8 cellular contexts compared by ENCODE assay signal in the genomic region with DNA sequence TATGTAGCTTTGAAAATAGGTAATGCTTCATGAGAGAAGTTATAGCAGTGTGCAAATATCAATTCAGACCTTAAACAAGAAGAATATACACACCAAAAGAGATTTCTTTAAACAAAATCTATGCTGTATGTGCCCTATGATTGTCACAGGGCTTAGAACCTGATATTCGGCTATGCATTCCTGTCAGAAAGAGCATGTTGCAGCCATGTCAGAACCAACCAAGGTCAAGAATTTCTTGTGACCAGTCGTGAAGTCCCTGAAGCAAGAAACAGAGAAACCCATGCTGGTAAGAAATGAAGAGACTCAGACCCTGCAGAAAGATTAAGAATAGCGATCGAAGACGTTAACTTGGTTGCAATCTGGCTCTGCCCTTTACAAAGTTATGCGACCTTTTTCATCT.
DNase-seq lines count a peak whose midpoint lies in the region; ATAC-seq and TF ChIP-seq lines count a peak whose summit lies in the region.

No MANE protein-coding gene starts in this region.

- peak overlapping the region; percentile 93 for H3K4me3 ChIP-seq in CD8-positive, alpha-beta T cell (ENCODE audit: low read depth, low read length)
- H3K4me3 ChIP-seq in MG63 (peak overlapping the region; percentile 65), coronary artery (peak overlapping the region; percentile 74)

- no peak overlapping the region for H3K27ac ChIP-seq in CD8-positive, alpha-beta T cell (ENCODE audit: low read depth, low read length)
- H3K27ac ChIP-seq in coronary artery, result peak overlapping the region; percentile 61 to 80

- peak overlapping the region; percentile 37 for H3K27ac Mint-ChIP-seq in CD8-positive, alpha-beta T cell
- H3K27ac Mint-ChIP-seq in nephron, result peak overlapping the region; percentile 85 to 96 (median 95)

- H3K4me1 Mint-ChIP-seq in CD8-positive, alpha-beta T cell (ENCODE audit: low read depth), result peaks cover 37% of the 10 kb centered on the region
- peaks cover 5% of the 10 kb centered on the region for H3K4me1 Mint-ChIP-seq in nephron

- no peaks in the 10 kb centered on the region for H3K27me3 Mint-ChIP-seq in CD8-positive, alpha-beta T cell (ENCODE audit: low read depth)
- H3K27me3 Mint-ChIP-seq in nephron (ENCODE audit: low read depth), result no peaks in the 10 kb centered on the region

- no peak for ATAC-seq in CD8-positive, alpha-beta T cell
- ATAC-seq in HG02623 (IDR thresholded peaks at IDR 0.05; ENCODE audit: unreplicated experiment), result no peak

- intact Hi-C loops in CD8-positive, alpha-beta T cell (cut with DNase I, micrococcal nuclease), result loop anchor here (2.0 to 10.0 kb wide), 5 partner anchors 193 to 1973 kb away; partner anchors contain the start of genes LAS1L (in 2 of the 2), SPIN4 (in 1 of the 2) and ZC4H2 (in 1 of the 2)

- TF ChIP-seq CTCF in CD8-positive, alpha-beta T cell (IDR thresholded peaks at IDR 0.05), result no peak
- no peak for TF ChIP-seq CTCF in coronary artery (IDR thresholded peaks at IDR 0.05)
- no peak for TF ChIP-seq CTCF in nephron (IDR thresholded peaks at IDR 0.05; ENCODE audit: unreplicated experiment in 3 of 3)
- no peak for TF ChIP-seq CTCF in GM13976 (IDR thresholded peaks at IDR 0.05; ENCODE audit: borderline replicate concordance, control extremely low read depth, extremely low read depth, insufficient read depth, missing control alignments)

- no peaks in the 10 kb centered on the region for H3K27me3 ChIP-seq in CD8-positive, alpha-beta T cell (ENCODE audit: insufficient read depth, low read length)
- H3K27me3 ChIP-seq in MG63, result no peaks in the 10 kb centered on the region

- POLR2A ChIA-PET in CD8-positive, alpha-beta T cell (lab: Charles Lee), result interaction anchor here (0.6 kb wide), 1 partner anchor 994 kb away, joined by 5 read pairs; no protein-coding TSS in a partner anchor

- in situ Hi-C loops in GM13976 (cut with MboI; ENCODE audit: low sequenced_read_pairs, unreplicated experiment), result no loop called here

- no peaks in the 10 kb centered on the region for H3K36me3 ChIP-seq in CD8-positive, alpha-beta T cell (ENCODE audit: insufficient read depth, low read length)
- H3K36me3 ChIP-seq in MG63, result peaks cover 4% of the 10 kb centered on the region; the same call in 1 of the 2 replicates

- no peaks in the 10 kb centered on the region for H3K9me3 ChIP-seq in CD8-positive, alpha-beta T cell (ENCODE audit: low read length)
- no peaks in the 10 kb centered on the region; the same call in 1 of the 2 replicates for H3K9me3 ChIP-seq in MG63

- peaks cover 9% of the 10 kb centered on the region for H3K9me3 Mint-ChIP-seq in CD8-positive, alpha-beta T cell
- peaks cover 29% of the 10 kb centered on the region for H3K9me3 Mint-ChIP-seq in nephron

- peaks cover 14% of the 10 kb centered on the region for H3K4me1 ChIP-seq in CD8-positive, alpha-beta T cell (ENCODE audit: insufficient read depth, low read length)

- DNase-seq in CD8-positive, alpha-beta T cell, result no peak
- DNase-seq in MG63 (no peak), coronary artery (ENCODE audit: low spot score) (no peak), GM13976 (ENCODE audit: low spot score) (no peak), AG08396 (ENCODE audit: low spot score) (no peak), NCI-H187 treated with DMSO at 0.1 percent for 48 hours (lab: John Stamatoyannopoulos, UW) (no peak)

- H3K36me3 Mint-ChIP-seq in CD8-positive, alpha-beta T cell, result peaks cover 15% of the 10 kb centered on the region
- H3K36me3 Mint-ChIP-seq in nephron (ENCODE audit: low read depth), result peaks cover 12% of the 10 kb centered on the region

- H3K4me3 Mint-ChIP-seq in CD8-positive, alpha-beta T cell, result peak overlapping the region; percentile 93
- H3K4me3 Mint-ChIP-seq in nephron, result peak overlapping the region; percentile 95 to 98 (median 96)

- CTCF ChIA-PET in CD8-positive, alpha-beta T cell (lab: Charles Lee), result no interaction called here
